Comparison of ENCODE assay signal across 8 cellular contexts in the genomic region with DNA sequence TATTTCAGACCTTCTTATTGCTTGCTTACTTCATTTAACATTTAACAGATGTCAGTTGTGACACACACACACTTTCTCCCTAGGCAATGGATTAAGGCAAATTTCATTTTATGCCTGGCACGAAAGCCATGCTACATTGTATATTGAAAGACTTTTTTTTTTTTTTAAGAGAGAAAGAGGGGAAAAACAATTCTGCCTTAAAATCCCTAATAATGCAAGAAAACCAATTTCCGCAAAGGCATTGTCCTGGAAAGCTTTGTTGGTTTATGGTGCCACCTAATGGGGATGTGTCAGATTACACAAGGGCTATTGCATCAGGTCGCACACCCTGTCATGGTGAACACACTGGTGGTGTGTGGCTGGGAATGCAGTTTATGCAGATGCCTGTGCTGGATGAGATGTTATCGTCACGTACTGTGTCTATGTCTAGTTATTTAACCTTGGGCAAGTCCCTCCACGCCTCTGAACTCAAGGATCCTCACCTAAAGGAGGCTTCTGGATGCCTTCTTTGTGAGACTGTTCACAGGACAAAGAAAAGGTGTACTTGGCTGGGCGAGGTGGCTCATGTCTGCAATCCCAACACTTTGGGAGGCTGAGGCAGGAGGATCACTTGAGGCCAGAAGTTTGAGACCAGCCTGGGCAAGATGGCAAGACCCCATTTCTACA. TPM values are rescaled to one million over a fixed set of nuclear protein-coding genes. Genes with fewer than 3 reads are reported as not detected.
DNase-seq lines count a peak whose midpoint lies in the region; ATAC-seq and TF ChIP-seq lines count a peak whose summit lies in the region.

No MANE protein-coding gene starts in this region.

- POLR2A ChIA-PET in PC-3 (lab: Charles Lee; ENCODE audit: unreplicated experiment), result no interaction called here

- peak; percentile 92 for ATAC-seq in GM21390 (IDR thresholded peaks at IDR 0.05; ENCODE audit: unreplicated experiment)
- ATAC-seq in PC-3, result peak; percentile 95
- peak; percentile 100 for ATAC-seq in stimulated activated naive CD8-positive, alpha-beta T cell treated with anti-CD3 and anti-CD28 coated beads, Interleukin-15, amount 100 ng/mL, for 72 hours

- peak overlapping the region; percentile 97 for H3K27ac Mint-ChIP-seq in neural crest cell (ENCODE audit: unreplicated experiment)
- H3K27ac Mint-ChIP-seq in stimulated activated naive CD8-positive, alpha-beta T cell treated with anti-CD3 and anti-CD28 coated beads, Interleukin-15, amount 100 ng/mL, for 72 hours, result peak overlapping the region; percentile 99

- 19% methylated on average over 6 of the region's 7 CpGs for WGBS in HUES64

- H3K9me3 ChIP-seq in HUES64 (ENCODE audit: insufficient read depth, low read depth, low read length), result no peaks in the 10 kb centered on the region
- no peaks in the 10 kb centered on the region for H3K9me3 ChIP-seq in PC-3 (ENCODE audit: low read length)

- peak overlapping the region; percentile 64 for H2AFZ ChIP-seq in PC-3 (ENCODE audit: low read length)

- H3K79me2 ChIP-seq in PC-3 (ENCODE audit: low read length), result no peaks in the 10 kb centered on the region

- H3K9me3 Mint-ChIP-seq in neural crest cell, result no peaks in the 10 kb centered on the region
- peaks cover 0 to 6% of the 10 kb centered on the region in 2 donors for H3K9me3 Mint-ChIP-seq in stimulated activated naive CD8-positive, alpha-beta T cell treated with anti-CD3 and anti-CD28 coated beads, Interleukin-15, amount 100 ng/mL, for 72 hours

- H4K20me1 ChIP-seq in PC-3 (ENCODE audit: low read length), result no peaks in the 10 kb centered on the region

- DNase-seq in D341Med (ENCODE audit: low spot score) (peak; percentile 79), PC-3 (peak; percentile 92), activated T-cell treated with anti-CD3 and anti-CD28 coated beads for 48 hours (ENCODE audit: low read depth) (peak; percentile 63), fibroblast of gingiva (ENCODE audit: low read depth) (peak; percentile 79), neural crest cell (ENCODE audit: low read depth, low spot score) (peak; percentile 79)
- peak; percentile 81 to 83 for DNase-seq in stimulated activated naive CD8-positive, alpha-beta T cell treated with anti-CD3 and anti-CD28 coated beads, Interleukin-15, amount 100 ng/mL, for 72 hours

- H3K4me3 ChIP-seq in HUES64 (ENCODE audit: low read length), result 0 out of 2 replicates have a peak overlapping the region, but pooled peaks have one; percentile 18
- peak overlapping the region; percentile 22; the same call in 1 of the 2 replicates for H3K4me3 ChIP-seq in PC-3 (ENCODE audit: low read length)

- no peak overlapping the region for H3K4me3 Mint-ChIP-seq in neural crest cell
- H3K4me3 Mint-ChIP-seq in stimulated activated naive CD8-positive, alpha-beta T cell treated with anti-CD3 and anti-CD28 coated beads, Interleukin-15, amount 100 ng/mL, for 72 hours, result peak overlapping the region; percentile 23 to 42

- peaks cover 6% of the 10 kb centered on the region for H3K4me1 ChIP-seq in HUES64 (ENCODE audit: insufficient read depth, low read length)
- H3K4me1 ChIP-seq in PC-3 (ENCODE audit: insufficient read depth, low read length), result peaks cover 8% of the 10 kb centered on the region

- H3K27me3 ChIP-seq in HUES64 (ENCODE audit: insufficient read depth, low read length) (no peaks in the 10 kb centered on the region), PC-3 (ENCODE audit: low read length) (no peaks in the 10 kb centered on the region)

- no peaks in the 10 kb centered on the region for H3K36me3 Mint-ChIP-seq in neural crest cell (ENCODE audit: low read depth)

- CTCF ChIA-PET in PC-3 (lab: Charles Lee), result interaction anchor here (2.3 kb wide), 1 partner anchor 261 kb away, joined by 17 read pairs; no protein-coding TSS in a partner anchor

- H3K36me3 ChIP-seq in HUES64 (ENCODE audit: insufficient read depth, low read length) (no peaks in the 10 kb centered on the region), PC-3 (ENCODE audit: low read depth, low read length) (no peaks in the 10 kb centered on the region)

- TF ChIP-seq CTCF in PC-3 (conservative IDR thresholded peaks at IDR 0.05; ENCODE audit: low read depth, low read length), result peak; percentile 95
- peak; percentile 95 for TF ChIP-seq CTCF in neural crest cell (conservative IDR thresholded peaks at IDR 0.05)

- no peaks in the 10 kb centered on the region for H3K9me2 ChIP-seq in PC-3 (replicated peaks; ENCODE audit: low read length)

- H3K27ac ChIP-seq in HUES64 (ENCODE audit: low read depth, low read length) (no peak overlapping the region), PC-3 (ENCODE audit: low read length) (no peak overlapping the region)

- H3K27me3 Mint-ChIP-seq in neural crest cell (ENCODE audit: low read depth), result peaks cover 2% of the 10 kb centered on the region
- peaks cover 22% of the 10 kb centered on the region for H3K27me3 Mint-ChIP-seq in stimulated activated naive CD8-positive, alpha-beta T cell treated with anti-CD3 and anti-CD28 coated beads, Interleukin-15, amount 100 ng/mL, for 72 hours

- no TSS peak for BruUV-seq in PC-3 (replicated peaks; lab: Mats Ljungman, UMichigan)

- peak overlapping the region; percentile 59 for H3K9ac ChIP-seq in HUES64 (ENCODE audit: low read depth, low read length)
- H3K9ac ChIP-seq in PC-3 (ENCODE audit: low read length), result 0 out of 2 replicates have a peak overlapping the region, but pooled peaks have one; percentile 4

- intact Hi-C loops in PC-3 (cut with micrococcal nuclease), result loop anchor here (1.0 kb wide), 3 partner anchors 34 to 283 kb away; no protein-coding TSS in a partner anchor

- H3F3A ChIP-seq in PC-3 (ENCODE audit: low read length, unreplicated experiment), result no peaks in the 10 kb centered on the region

- peaks cover 10% of the 10 kb centered on the region for H3K4me1 Mint-ChIP-seq in neural crest cell
- H3K4me1 Mint-ChIP-seq in stimulated activated naive CD8-positive, alpha-beta T cell treated with anti-CD3 and anti-CD28 coated beads, Interleukin-15, amount 100 ng/mL, for 72 hours, result peaks cover 45% of the 10 kb centered on the region

- H3K4me2 ChIP-seq in PC-3 (ENCODE audit: low read length), result peak overlapping the region; percentile 30

RNA-seq across cellular contexts. Expression of gene RFTN1, which starts 37.3 kb away (rescaled TPM):
- 1.8 TPM for polyA plus RNA-seq in HUES64 (2013, experiment 1 of 2)
- 3.2 TPM for polyA plus RNA-seq in HUES64 (2013, experiment 2 of 2)
- total RNA-seq in PC-3 (2014; rRNA removed) (9.7 and 12.3 TPM in 2 replicates), neural crest cell (1.9 and 2.0 TPM in 2 replicates)

RNA-seq across cellular contexts. Expression of gene DAZL, which starts 54.4 kb away (rescaled TPM):
- 7.2 TPM for polyA plus RNA-seq in HUES64 (2013, experiment 1 of 2)
- 6.5 TPM for polyA plus RNA-seq in HUES64 (2013, experiment 2 of 2)
- total RNA-seq in PC-3 (2014; rRNA removed), result 0.04 TPM in 1 of 2 replicates, not detected in the other
- not detected in 2 replicates for total RNA-seq in neural crest cell
